ENCODE assay signal across 19 cellular contexts in the genomic region with DNA sequence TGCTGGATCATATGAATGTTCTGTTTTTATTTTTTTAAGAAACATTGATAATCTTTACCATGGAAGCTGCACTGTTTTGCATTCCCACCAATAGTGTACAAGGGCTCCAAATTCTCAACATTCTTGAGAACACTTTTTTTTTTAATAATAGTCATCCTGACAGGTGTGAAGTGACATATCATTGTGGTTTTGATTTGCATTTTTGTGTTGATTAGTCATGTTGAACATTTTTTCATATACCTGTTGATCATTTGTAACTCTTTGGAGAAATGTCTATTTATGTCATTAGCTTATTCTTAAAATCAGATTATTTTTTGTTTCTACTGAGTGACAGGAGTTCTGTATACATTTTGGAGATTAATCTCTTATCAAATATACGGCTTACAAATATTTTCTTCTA.
DNase-seq lines count a peak whose midpoint lies in the region; ATAC-seq lines count a peak whose summit lies in the region.
"Had no signal": no experiment of that assay in that cellular context is flagged by ENCODE, and none has a peak within 500 bp of the region (broad histone marks: within the 10 kb centered on the region; RNA-seq: fewer than 3 reads in every experiment).

No MANE protein-coding gene starts in this region.

- no peak overlapping the region for H3K27ac Mint-ChIP-seq in activated CD4-positive, alpha-beta T cell treated with anti-CD3 and anti-CD28 coated beads, Interleukin-2, amount 10 ng/mL, durations not matched to agents 7 days and 5 days
- H3K27ac Mint-ChIP-seq: activated CD8-positive, alpha-beta T cell treated with anti-CD3 and anti-CD28 coated beads for 36 hours; activated T-cell treated with anti-CD3 and anti-CD28 coated beads, Interleukin-2, amount 50 U/mL, for 72 hours; GM23338; natural killer cell treated with Interleukin-12 subunit alpha and Interleukin-12 subunit beta and Interleukin-15 and Interleukin-18, amount 100 ng/mL, for 72 hours; stimulated activated naive B cell treated with anti-CD40 and anti-IgM and Interleukin-4, amounts not matched to agents 10 μg/mL and 1 μg/mL and 100 μg/mL, for 72 hours had no signal

- POLR2A ChIA-PET in activated CD4-positive, alpha-beta T cell treated with anti-CD3 and anti-CD28 coated beads, Interleukin-2, amount 10 ng/mL, durations not matched to agents 7 days and 5 days (lab: Charles Lee), result no interaction called here

- no peaks in the 10 kb centered on the region for H3K36me3 Mint-ChIP-seq in activated CD4-positive, alpha-beta T cell treated with anti-CD3 and anti-CD28 coated beads, Interleukin-2, amount 10 ng/mL, durations not matched to agents 7 days and 5 days (ENCODE audit: low read depth)
- H3K36me3 Mint-ChIP-seq: natural killer cell treated with Interleukin-12 subunit alpha and Interleukin-12 subunit beta and Interleukin-15 and Interleukin-18, amount 100 ng/mL, for 72 hours; stimulated activated naive B cell treated with anti-CD40 and anti-IgM and Interleukin-4, amounts not matched to agents 10 μg/mL and 1 μg/mL and 100 μg/mL, for 72 hours had no signal

- H3K4me3 Mint-ChIP-seq in activated CD4-positive, alpha-beta T cell treated with anti-CD3 and anti-CD28 coated beads, Interleukin-2, amount 10 ng/mL, durations not matched to agents 7 days and 5 days, result no peak overlapping the region
- H3K4me3 Mint-ChIP-seq: activated CD8-positive, alpha-beta T cell treated with anti-CD3 and anti-CD28 coated beads for 36 hours; activated T-cell treated with anti-CD3 and anti-CD28 coated beads, Interleukin-2, amount 50 U/mL, for 72 hours; GM23338; natural killer cell treated with Interleukin-12 subunit alpha and Interleukin-12 subunit beta and Interleukin-15 and Interleukin-18, amount 100 ng/mL, for 72 hours; stimulated activated naive B cell treated with anti-CD40 and anti-IgM and Interleukin-4, amounts not matched to agents 10 μg/mL and 1 μg/mL and 100 μg/mL, for 72 hours had no signal

- CTCF ChIA-PET in activated CD4-positive, alpha-beta T cell treated with anti-CD3 and anti-CD28 coated beads, Interleukin-2, amount 10 ng/mL, durations not matched to agents 7 days and 5 days (lab: Charles Lee), result no interaction called here

- no peaks in the 10 kb centered on the region for H3K9me3 Mint-ChIP-seq in activated CD4-positive, alpha-beta T cell treated with anti-CD3 and anti-CD28 coated beads, Interleukin-2, amount 10 ng/mL, durations not matched to agents 7 days and 5 days
- H3K9me3 Mint-ChIP-seq: activated T-cell treated with anti-CD3 and anti-CD28 coated beads, Interleukin-2, amount 50 U/mL, for 72 hours; GM23338 had no signal

- no peak for DNase-seq in effector CD8-positive, alpha-beta T cell (lab: John Stamatoyannopoulos, UW)
- DNase-seq in NOMO-1 treated with DMSO at 0.1 percent for 48 hours (lab: John Stamatoyannopoulos, UW; ENCODE audit: unreplicated experiment) (no peak), NCI-H187 treated with DMSO at 0.1 percent for 48 hours (lab: John Stamatoyannopoulos, UW) (no peak)
- DNase-seq in activated CD4-positive, alpha-beta T cell treated with anti-CD3 and anti-CD28 coated beads, Interleukin-2, amount 10 ng/mL, durations not matched to agents 7 days and 5 days, result no peak
- DNase-seq: activated CD8-positive, alpha-beta T cell treated with anti-CD3 and anti-CD28 coated beads for 36 hours; activated T-cell treated with anti-CD3 and anti-CD28 coated beads, Interleukin-2, amount 50 U/mL, for 72 hours; C1 segment of cervical spinal cord; DMS53; dorsolateral prefrontal cortex; esophagus squamous epithelium; glutamatergic neuron; NCI-H526 treated with DMSO at 0.1 percent for 48 hours; spleen; stimulated activated naive B cell treated with anti-CD40 and anti-IgM and Interleukin-4, amounts not matched to agents 10 μg/mL and 1 μg/mL and 100 μg/mL, for 72 hours had no signal

- H3K4me1 Mint-ChIP-seq in activated CD4-positive, alpha-beta T cell treated with anti-CD3 and anti-CD28 coated beads, Interleukin-2, amount 10 ng/mL, durations not matched to agents 7 days and 5 days, result no peaks in the 10 kb centered on the region
- H3K4me1 Mint-ChIP-seq: GM23338 had no signal

- ATAC-seq in GM18907 (IDR thresholded peaks at IDR 0.05; ENCODE audit: unreplicated experiment) (peak; percentile 44), HG02642 (IDR thresholded peaks at IDR 0.05; ENCODE audit: poor library complexity, unreplicated experiment) (peak; percentile 61), HG03520 (IDR thresholded peaks at IDR 0.05; ENCODE audit: unreplicated experiment) (peak; percentile 54)
- ATAC-seq: activated CD8-positive, alpha-beta T cell treated with anti-CD3 and anti-CD28 coated beads for 36 hours; activated T-cell treated with anti-CD3 and anti-CD28 coated beads, Interleukin-2, amount 50 U/mL, for 72 hours; GM23338; natural killer cell treated with Interleukin-12 subunit alpha and Interleukin-12 subunit beta and Interleukin-15 and Interleukin-18, amount 100 ng/mL, for 72 hours had no signal

- H3K27me3 Mint-ChIP-seq in activated CD4-positive, alpha-beta T cell treated with anti-CD3 and anti-CD28 coated beads, Interleukin-2, amount 10 ng/mL, durations not matched to agents 7 days and 5 days, result no peaks in the 10 kb centered on the region
- H3K27me3 Mint-ChIP-seq: activated CD8-positive, alpha-beta T cell treated with anti-CD3 and anti-CD28 coated beads for 36 hours; natural killer cell treated with Interleukin-12 subunit alpha and Interleukin-12 subunit beta and Interleukin-15 and Interleukin-18, amount 100 ng/mL, for 72 hours; stimulated activated naive B cell treated with anti-CD40 and anti-IgM and Interleukin-4, amounts not matched to agents 10 μg/mL and 1 μg/mL and 100 μg/mL, for 72 hours had no signal
